20 cellular contexts compared by ENCODE assay signal in the genomic region with DNA sequence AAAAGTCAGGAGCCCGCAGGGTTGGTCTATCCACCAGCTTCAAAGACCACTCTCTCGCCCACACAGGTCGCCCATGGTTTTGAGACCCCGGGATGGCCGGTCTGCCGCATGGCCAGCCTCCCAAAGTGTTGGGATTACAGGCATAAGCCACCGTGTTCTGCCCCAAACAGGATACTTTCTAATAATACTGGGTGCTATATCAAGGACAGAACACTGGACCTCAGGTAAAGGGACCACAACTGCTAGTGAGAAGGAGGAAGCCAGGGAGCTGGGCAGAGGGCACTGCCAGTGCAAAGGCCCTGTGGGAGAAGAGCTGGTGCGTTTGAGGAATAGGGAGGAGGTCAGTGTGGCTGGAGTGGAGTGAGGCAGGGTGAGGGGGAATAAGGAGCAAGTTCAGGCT. TPM values are rescaled to one million over a fixed set of nuclear protein-coding genes. Genes with fewer than 3 reads are reported as not detected.
DNase-seq lines count a peak whose midpoint lies in the region; ATAC-seq, FAIRE-seq and TF ChIP-seq lines count a peak whose summit lies in the region.
"Had no signal": no experiment of that assay in that cellular context is flagged by ENCODE, and none has a peak within 500 bp of the region (broad histone marks: within the 10 kb centered on the region; RNA-seq: fewer than 3 reads in every experiment).

No MANE protein-coding gene starts in this region.

- H3K36me3 ChIP-seq in CD4-positive, alpha-beta memory T cell (ENCODE audit: insufficient read depth, low read length), result peaks cover 80% of the 10 kb centered on the region
- no peaks in the 10 kb centered on the region for H3K36me3 ChIP-seq in RWPE2 (ENCODE audit: low read depth)
- H3K36me3 ChIP-seq: adrenal gland, HAP-1, pancreas had no signal

- peak overlapping the region in 6 of 7 donors; percentile 25 to 91 (median 84) for H3K27ac Mint-ChIP-seq in CD4-positive, alpha-beta memory T cell
- peak overlapping the region; percentile 62 for H3K27ac Mint-ChIP-seq in activated naive CD8-positive, alpha-beta T cell treated with anti-CD3 and anti-CD28 coated beads, Interleukin-2, amount 50 U/mL, for 24 hours
- peak overlapping the region; percentile 12 to 89 for H3K27ac Mint-ChIP-seq in natural killer cell treated with Interleukin-12 subunit alpha and Interleukin-12 subunit beta and Interleukin-15 and Interleukin-18, amount 100 ng/mL, for 72 hours
- H3K27ac Mint-ChIP-seq: mesothelial cell of epicardium; T-helper 1 cell treated with Interleukin-12 subunit alpha and Interleukin-12 subunit beta and Interleukin-4 antibody, amounts not matched to agents 30 μg/mL and 1 μg/mL, for 36 hours had no signal

- no peak for DNase-seq in CD4-positive, alpha-beta memory T cell
- DNase-seq in RWPE2 (ENCODE audit: low spot score), result peak; percentile 23
- DNase-seq in activated naive CD8-positive, alpha-beta T cell treated with anti-CD3 and anti-CD28 coated beads, Interleukin-2, amount 50 U/mL, for 24 hours, result peak; percentile 1
- peak; percentile 12 for DNase-seq in natural killer cell treated with Interleukin-12 subunit alpha and Interleukin-12 subunit beta and Interleukin-15 and Interleukin-18, amount 100 ng/mL, for 72 hours (ENCODE audit: low spot score)
- no peak for DNase-seq in nucleus accumbens (lab: John Stamatoyannopoulos, UW)
- no peak for DNase-seq in D721Med (ENCODE audit: insufficient read length, low spot score)
- no peak for DNase-seq in epidermal melanocyte (ENCODE audit: insufficient read length, low spot score)
- DNase-seq: EL, MV-4-11 had no signal

- H3K4me1 Mint-ChIP-seq in CD4-positive, alpha-beta memory T cell, result peaks cover 11 to 13% (median 12%) of the 10 kb centered on the region in 4 donors
- peaks cover 24% of the 10 kb centered on the region for H3K4me1 Mint-ChIP-seq in activated naive CD8-positive, alpha-beta T cell treated with anti-CD3 and anti-CD28 coated beads, Interleukin-2, amount 50 U/mL, for 24 hours
- H3K4me1 Mint-ChIP-seq in natural killer cell treated with Interleukin-12 subunit alpha and Interleukin-12 subunit beta and Interleukin-15 and Interleukin-18, amount 100 ng/mL, for 72 hours (ENCODE audit: low read depth in 2 of 2), result peaks cover 24 to 50% of the 10 kb centered on the region in 2 donors

- H3K27me3 Mint-ChIP-seq in CD4-positive, alpha-beta memory T cell, result no peaks in the 10 kb centered on the region
- no peaks in the 10 kb centered on the region for H3K27me3 Mint-ChIP-seq in activated naive CD8-positive, alpha-beta T cell treated with anti-CD3 and anti-CD28 coated beads, Interleukin-2, amount 50 U/mL, for 24 hours
- H3K27me3 Mint-ChIP-seq in natural killer cell treated with Interleukin-12 subunit alpha and Interleukin-12 subunit beta and Interleukin-15 and Interleukin-18, amount 100 ng/mL, for 72 hours, result no peaks in the 10 kb centered on the region

- H3K4me3 ChIP-seq in CD4-positive, alpha-beta memory T cell (ENCODE audit: low read length in 2 of 2), result no peak overlapping the region
- no peak overlapping the region for H3K4me3 ChIP-seq in RWPE2 (ENCODE audit: severe bottlenecking)
- H3K4me3 ChIP-seq: adrenal gland, BLaER1, HAP-1, pancreas, smooth muscle cell had no signal

- ATAC-seq in RWPE2 (ENCODE audit: low read depth), result no peak
- ATAC-seq in activated naive CD8-positive, alpha-beta T cell treated with anti-CD3 and anti-CD28 coated beads, Interleukin-2, amount 50 U/mL, for 24 hours, result no peak
- ATAC-seq in natural killer cell treated with Interleukin-12 subunit alpha and Interleukin-12 subunit beta and Interleukin-15 and Interleukin-18, amount 100 ng/mL, for 72 hours, result no peak
- ATAC-seq in GM21737 (IDR thresholded peaks at IDR 0.05; ENCODE audit: unreplicated experiment), result no peak
- ATAC-seq: pancreas had no signal

- intact Hi-C loops in CD4-positive, alpha-beta memory T cell (cut with micrococcal nuclease), result no loop called here

- no peaks in the 10 kb centered on the region for H3K4me1 ChIP-seq in CD4-positive, alpha-beta memory T cell (ENCODE audit: insufficient read depth, low read length)
- H3K4me1 ChIP-seq in RWPE2 (ENCODE audit: insufficient read depth, poor library complexity, severe bottlenecking), result no peaks in the 10 kb centered on the region
- H3K4me1 ChIP-seq: adrenal gland, HAP-1, pancreas had no signal

- TF ChIP-seq CTCF in RWPE2 (IDR thresholded peaks at IDR 0.05; ENCODE audit: poor library complexity, severe bottlenecking), result no peak
- TF ChIP-seq CTCF in D721Med (IDR thresholded peaks at IDR 0.05; ENCODE audit: insufficient read depth, missing control alignments), result no peak

- no peaks in the 10 kb centered on the region for H3K27me3 ChIP-seq in CD4-positive, alpha-beta memory T cell (ENCODE audit: insufficient read depth, low read length)
- no peaks in the 10 kb centered on the region for H3K27me3 ChIP-seq in RWPE2 (ENCODE audit: insufficient read depth, poor library complexity, severe bottlenecking)
- H3K27me3 ChIP-seq: adrenal gland, BLaER1, pancreas had no signal

- H3K9me3 ChIP-seq in CD4-positive, alpha-beta memory T cell (ENCODE audit: control insufficient read depth in 1 of 2, low read length in 2 of 2), result no peaks in the 10 kb centered on the region
- no peaks in the 10 kb centered on the region for H3K9me3 ChIP-seq in RWPE2 (ENCODE audit: severe bottlenecking)
- H3K9me3 ChIP-seq: adrenal gland, BLaER1, HAP-1, pancreas had no signal

- POLR2A ChIA-PET in CD4-positive, alpha-beta memory T cell (lab: Charles Lee; ENCODE audit: partially characterized antibody), result interaction anchor here (1.6 kb wide), 1 partner anchor 29 kb away, joined by 4 read pairs; no protein-coding TSS in a partner anchor

- H3K36me3 Mint-ChIP-seq in CD4-positive, alpha-beta memory T cell, result peaks cover 43 to 73% of the 10 kb centered on the region in 2 donors
- peaks cover 76% of the 10 kb centered on the region for H3K36me3 Mint-ChIP-seq in activated naive CD8-positive, alpha-beta T cell treated with anti-CD3 and anti-CD28 coated beads, Interleukin-2, amount 50 U/mL, for 24 hours (ENCODE audit: low read depth)
- H3K36me3 Mint-ChIP-seq in natural killer cell treated with Interleukin-12 subunit alpha and Interleukin-12 subunit beta and Interleukin-15 and Interleukin-18, amount 100 ng/mL, for 72 hours, result peaks cover 18% of the 10 kb centered on the region
- H3K36me3 Mint-ChIP-seq: mesothelial cell of epicardium had no signal

- no peaks in the 10 kb centered on the region for H3K9me3 Mint-ChIP-seq in CD4-positive, alpha-beta memory T cell
- H3K9me3 Mint-ChIP-seq in activated naive CD8-positive, alpha-beta T cell treated with anti-CD3 and anti-CD28 coated beads, Interleukin-2, amount 50 U/mL, for 24 hours, result no peaks in the 10 kb centered on the region
- peaks cover 2% of the 10 kb centered on the region for H3K9me3 Mint-ChIP-seq in natural killer cell treated with Interleukin-12 subunit alpha and Interleukin-12 subunit beta and Interleukin-15 and Interleukin-18, amount 100 ng/mL, for 72 hours
- H3K9me3 Mint-ChIP-seq: IgD-negative memory B cell; mesothelial cell of epicardium; T-helper 1 cell treated with Interleukin-12 subunit alpha and Interleukin-12 subunit beta and Interleukin-4 antibody, amounts not matched to agents 30 μg/mL and 1 μg/mL, for 36 hours had no signal

- FAIRE-seq in D721Med (lab: Jason Lieb, UNC), result no peak
- FAIRE-seq: endothelial cell of umbilical vein, islet of Langerhans, pancreas had no signal

- CTCF ChIA-PET in CD4-positive, alpha-beta memory T cell (lab: Charles Lee; ENCODE audit: partially characterized antibody), result no interaction called here

- H3K4me3 Mint-ChIP-seq in CD4-positive, alpha-beta memory T cell, result no peak overlapping the region
- H3K4me3 Mint-ChIP-seq in activated naive CD8-positive, alpha-beta T cell treated with anti-CD3 and anti-CD28 coated beads, Interleukin-2, amount 50 U/mL, for 24 hours, result no peak overlapping the region
- no peak overlapping the region for H3K4me3 Mint-ChIP-seq in natural killer cell treated with Interleukin-12 subunit alpha and Interleukin-12 subunit beta and Interleukin-15 and Interleukin-18, amount 100 ng/mL, for 72 hours
- H3K4me3 Mint-ChIP-seq: IgD-negative memory B cell; mesothelial cell of epicardium; T-helper 1 cell treated with Interleukin-12 subunit alpha and Interleukin-12 subunit beta and Interleukin-4 antibody, amounts not matched to agents 30 μg/mL and 1 μg/mL, for 36 hours had no signal

- no peak overlapping the region for H3K27ac ChIP-seq in CD4-positive, alpha-beta memory T cell (ENCODE audit: low read depth, low read length)
- no peak overlapping the region for H3K27ac ChIP-seq in RWPE2 (ENCODE audit: poor library complexity, severe bottlenecking)
- H3K27ac ChIP-seq: adrenal gland, pancreas had no signal

RNA-seq across cellular contexts. Expression of a gene that starts 34.1 kb away (rescaled TPM):
- 10 to 100 TPM; 28.3 to 29.1 TPM for total RNA-seq in CD4-positive, alpha-beta memory T cell
- 10 to 100 TPM; 18.4 to 28.3 TPM for polyA plus RNA-seq in CD4-positive, alpha-beta memory T cell
- total RNA-seq in natural killer cell treated with Interleukin-12 subunit alpha and Interleukin-12 subunit beta and Interleukin-15 and Interleukin-18, amount 100 ng/mL, for 72 hours, result 10 to 100 TPM; 58.3 to 64.4 TPM
- total RNA-seq: endothelial cell of umbilical vein, smooth muscle cell had no signal
- polyA plus RNA-seq: smooth muscle cell had no signal

Comparison
In these comparisons a context has a peak if more than half of its experiments do, and no peak if none do; other contexts are left out.
1. DNase-seq: peak in RWPE2 (single experiment), activated naive CD8-positive, alpha-beta T cell treated with anti-CD3 and anti-CD28 coated beads, Interleukin-2, amount 50 U/mL, for 24 hours (single experiment) and natural killer cell treated with Interleukin-12 subunit alpha and Interleukin-12 subunit beta and Interleukin-15 and Interleukin-18, amount 100 ng/mL, for 72 hours (single experiment); none in CD4-positive, alpha-beta memory T cell (0 of 5), nucleus accumbens (0 of 56), D721Med (single experiment) and epidermal melanocyte (single experiment).
2. Peak in every context shown above with its lines, with median percentiles within 50 percentile points of each other: H3K27ac Mint-ChIP-seq.